Comparison of ENCODE assay signal across 8 cellular contexts in genomic region chr1:101025680-101026393, GRCh38. TPM values are rescaled to one million over a fixed set of nuclear protein-coding genes. Genes with fewer than 3 reads are reported as not detected.
DNase-seq lines count a peak whose midpoint lies in the region; ATAC-seq and TF ChIP-seq lines count a peak whose summit lies in the region.

TSS of gene DPH5 (minus strand) at chr1:101025784. CDS start at chr1:101025443, 341 bp downstream.

- H3K4me2 ChIP-seq in mesenchymal stem cell (ENCODE audit: low read length, poor library complexity, severe bottlenecking), result peak within 1 kb of the TSS; percentile 89

- no peaks in the 10 kb centered on the region for H3K9me3 Mint-ChIP-seq in CD8-positive, alpha-beta T cell

- peak within 1 kb of the TSS; percentile 69 to 86 for H3K4ac ChIP-seq in mesenchymal stem cell (ENCODE audit: low read depth in 1 of 2, low read length in 2 of 2)

- intact Hi-C loops in CD8-positive, alpha-beta T cell (cut with DNase I, micrococcal nuclease), result loop anchor here (1.0 to 10.0 kb wide), 13 partner anchors 21 to 674 kb away; partner anchors contain the start of genes CDC14A (in 1 of the 2) and SLC30A7 (in 1 of the 2)

- peak within 1 kb of the TSS; percentile 94 for H4K91ac ChIP-seq in mesenchymal stem cell (ENCODE audit: low read length)

- CTCF ChIA-PET in CD8-positive, alpha-beta T cell (lab: Charles Lee), result interaction anchor here (0.6 to 2.3 kb wide), 6 partner anchors 10 to 422 kb away, joined by 3 to 7 read pairs (median 3); no protein-coding TSS in a partner anchor

- H3K18ac ChIP-seq in mesenchymal stem cell (ENCODE audit: low read depth in 1 of 2, low read length in 2 of 2), result peak within 1 kb of the TSS; percentile 82 to 96

- H3K79me1 ChIP-seq in mesenchymal stem cell (replicated peaks; ENCODE audit: low read length, poor library complexity, severe bottlenecking), result peaks cover 20% of the 10 kb centered on the region

- peak within 1 kb of the TSS; percentile 67 for H2BK15ac ChIP-seq in mesenchymal stem cell (ENCODE audit: low read depth, poor library complexity, severe bottlenecking)

- peak within 1 kb of the TSS; percentile 98 for H3K27ac Mint-ChIP-seq in CD8-positive, alpha-beta T cell

- H2BK120ac ChIP-seq in mesenchymal stem cell (ENCODE audit: low read depth, low read length), result peak within 1 kb of the TSS; percentile 73

- peaks cover 52% of the 10 kb centered on the region for H3K4me1 ChIP-seq in CD8-positive, alpha-beta T cell (ENCODE audit: insufficient read depth, low read length)
- H3K4me1 ChIP-seq in endocrine pancreas (ENCODE audit: control insufficient read depth, insufficient read depth, low read length) (peaks cover 7% of the 10 kb centered on the region), mesenchymal stem cell (ENCODE audit: control insufficient read depth, insufficient read depth, low read depth, low read length) (peaks cover 3% of the 10 kb centered on the region)

- no peak for TF ChIP-seq CTCF in CD8-positive, alpha-beta T cell (IDR thresholded peaks at IDR 0.05)

- peak within 1 kb of the TSS; percentile 75 for H3K4me3 ChIP-seq in CD8-positive, alpha-beta T cell (ENCODE audit: low read depth, low read length)
- H3K4me3 ChIP-seq in endocrine pancreas (ENCODE audit: control insufficient read depth, insufficient read depth, low read length) (peak within 1 kb of the TSS; percentile 87), mesenchymal stem cell (ENCODE audit: insufficient read depth in 1 of 2, low read depth in 1 of 2, low read length in 2 of 2) (peak within 1 kb of the TSS; percentile 77 to 86)

- H3K9me3 ChIP-seq in CD8-positive, alpha-beta T cell (ENCODE audit: low read length), result no peaks in the 10 kb centered on the region
- H3K9me3 ChIP-seq in endocrine pancreas (ENCODE audit: control insufficient read depth, low read length) (no peaks in the 10 kb centered on the region), mesenchymal stem cell (ENCODE audit: control insufficient read depth, low read length) (no peaks in the 10 kb centered on the region)

- H3K9ac ChIP-seq in endocrine pancreas (ENCODE audit: control insufficient read depth, insufficient read depth, low read length), result peak within 1 kb of the TSS; percentile 81
- peak within 1 kb of the TSS; percentile 89 for H3K9ac ChIP-seq in mesenchymal stem cell (ENCODE audit: low read length)

- no peak within 1 kb of the TSS for H2BK12ac ChIP-seq in mesenchymal stem cell (ENCODE audit: low read length in 2 of 2)

- H3K23ac ChIP-seq in mesenchymal stem cell (ENCODE audit: low read length in 2 of 2), result no peak within 1 kb of the TSS

- H2AK5ac ChIP-seq in mesenchymal stem cell (ENCODE audit: low read length, severe bottlenecking), result peak within 1 kb of the TSS; percentile 53

- H3K36me3 ChIP-seq in CD8-positive, alpha-beta T cell (ENCODE audit: insufficient read depth, low read length), result no peaks in the 10 kb centered on the region
- no peaks in the 10 kb centered on the region for H3K36me3 ChIP-seq in endocrine pancreas (ENCODE audit: control insufficient read depth, insufficient read depth, low read length)
- peaks cover 0 to 7% of the 10 kb centered on the region in 2 experiments for H3K36me3 ChIP-seq in mesenchymal stem cell (ENCODE audit: control insufficient read depth in 1 of 2, insufficient read depth in 2 of 2, low read depth in 1 of 2, low read length in 2 of 2)

- H3K27ac ChIP-seq in CD8-positive, alpha-beta T cell (ENCODE audit: low read depth, low read length), result peak within 1 kb of the TSS; percentile 71
- peak within 1 kb of the TSS; percentile 86 for H3K27ac ChIP-seq in mesenchymal stem cell (ENCODE audit: low read length, poor library complexity, severe bottlenecking)

- WGBS in mesenchymal stem cell, result under 1% methylated on average over 35 of the region's 37 CpGs

- no peaks in the 10 kb centered on the region for H3K27me3 Mint-ChIP-seq in CD8-positive, alpha-beta T cell (ENCODE audit: low read depth)

- H2AFZ ChIP-seq in mesenchymal stem cell (ENCODE audit: low read depth, low read length), result no peak within 1 kb of the TSS

- H3K4me1 Mint-ChIP-seq in CD8-positive, alpha-beta T cell (ENCODE audit: low read depth), result peaks cover 83% of the 10 kb centered on the region

- ATAC-seq in CD8-positive, alpha-beta T cell, result peak; percentile 95
- peak; percentile 82 for ATAC-seq in GM19455 (IDR thresholded peaks at IDR 0.05; ENCODE audit: unreplicated experiment)

- peak within 1 kb of the TSS in 1 of 2 experiments; percentile 73 for H3K14ac ChIP-seq in mesenchymal stem cell (ENCODE audit: low read length in 2 of 2)

- H4K8ac ChIP-seq in mesenchymal stem cell (ENCODE audit: low read length), result peak within 1 kb of the TSS; percentile 97

- H2BK5ac ChIP-seq in mesenchymal stem cell (ENCODE audit: low read depth, low read length, poor library complexity, severe bottlenecking), result no peak within 1 kb of the TSS

- H3K27me3 ChIP-seq in CD8-positive, alpha-beta T cell (ENCODE audit: insufficient read depth, low read length), result no peaks in the 10 kb centered on the region
- H3K27me3 ChIP-seq in endocrine pancreas (ENCODE audit: control insufficient read depth, insufficient read depth, low read length) (no peaks in the 10 kb centered on the region), mesenchymal stem cell (ENCODE audit: control insufficient read depth in 1 of 2, insufficient read depth in 1 of 2, low read length in 2 of 2) (no peaks in the 10 kb centered on the region)

- peaks cover 45% of the 10 kb centered on the region for H3K36me3 Mint-ChIP-seq in CD8-positive, alpha-beta T cell

- POLR2A ChIA-PET in CD8-positive, alpha-beta T cell (lab: Charles Lee), result interaction anchor here (0.6 to 1.8 kb wide), 5 partner anchors 11 to 213 kb away, joined by 3 to 7 read pairs (median 3); no protein-coding TSS in a partner anchor

- peak; percentile 73 to 91 (median 86) for DNase-seq in CD8-positive, alpha-beta T cell
- DNase-seq in HPDE6-E6E7 (ENCODE audit: extremely low spot score) (peak; percentile 68), NOMO-1 treated with DMSO at 0.1 percent for 48 hours (lab: John Stamatoyannopoulos, UW; ENCODE audit: unreplicated experiment) (peak; percentile 84), mesenchymal stem cell (peak; percentile 95)
- peak; percentile 68 to 83 (median 77) for DNase-seq in activated CD8-positive, alpha-beta memory T cell treated with anti-CD3 and anti-CD28 coated beads for 48 hours (ENCODE audit: low read depth in 2 of 3, low spot score in 2 of 3)
- DNase-seq in stimulated activated CD8-positive, alpha-beta memory T cell treated with anti-CD3 and anti-CD28 coated beads, Interleukin-12 subunit alpha, Interleukin-12 subunit beta, amount 100 ng/mL, for 4 hours (ENCODE audit: low read depth), result peak; percentile 81

- peak within 1 kb of the TSS; percentile 90 for H3K4me3 Mint-ChIP-seq in CD8-positive, alpha-beta T cell

RNA-seq across cellular contexts. Expression of gene DPH5, which starts in this region (rescaled TPM):
- 10 to 100 TPM; 32.1 to 40.7 TPM for total RNA-seq in CD8-positive, alpha-beta T cell
- polyA plus RNA-seq in mesenchymal stem cell (2013, experiment 1 of 2), result 37.4 TPM
- polyA plus RNA-seq in mesenchymal stem cell (2013, experiment 2 of 2), result 37.8 TPM

Comparison
In these comparisons a context has a peak if more than half of its experiments do, and no peak if none do; other contexts are left out.
1. Peak in every context shown above with its lines: DNase-seq, ATAC-seq, H3K4me3 ChIP-seq and H3K27ac ChIP-seq.